In genomic region chr2:109258905-109259540, GRCh38 we compare ENCODE assay signal across 27 cellular contexts.
DNase-seq lines count a peak whose midpoint lies in the region; ATAC-seq and TF ChIP-seq lines count a peak whose summit lies in the region.
"Had no signal": no experiment of that assay in that cellular context is flagged by ENCODE, and none has a peak within 500 bp of the region (broad histone marks: within the 10 kb centered on the region; RNA-seq: fewer than 3 reads in every experiment).

No MANE protein-coding gene starts in this region.

- DNase-seq in heart right ventricle (no peak), Right ventricle myocardium inferior (ENCODE audit: missing footprints) (no peak), left ventricle myocardium inferior (no peak), gastrocnemius medialis (peak; percentile 46 to 65), NCI-H2171 (lab: John Stamatoyannopoulos, UW) (no peak), left lobe of liver (ENCODE audit: low spot score) (no peak)
- DNase-seq: activated CD4-positive, alpha-beta T cell treated with anti-CD3 and anti-CD28 coated beads, Interleukin-2, amount 50 U/mL, for 48 hours; activated naive CD4-positive, alpha-beta T cell treated with anti-CD3 and anti-CD28 coated beads for 36 hours; amniotic stem cell; brain microvascular endothelial cell; Caco-2; MG63; naive B cell; NCI-H1417; NCI-H2081; NCI-H2227 treated with DMSO at 0.1 percent for 48 hours; NCI-H526 treated with DMSO at 0.1 percent for 48 hours; NK-92 treated with Interleukin-12 subunit alpha and Interleukin-12 subunit beta, amount 100 ng/mL, for 24 hours; stimulated activated naive B cell treated with anti-CD40 and anti-IgM and Interleukin-4, amounts not matched to agents 10 μg/mL and 1 μg/mL and 100 μg/mL, for 72 hours had no signal

- H3K9me3 ChIP-seq in heart right ventricle (no peaks in the 10 kb centered on the region), left ventricle myocardium inferior (replicated peaks) (no peaks in the 10 kb centered on the region), gastrocnemius medialis (no peaks in the 10 kb centered on the region)
- H3K9me3 ChIP-seq: Caco-2, MG63, suprapubic skin had no signal

- TF ChIP-seq POLR2A in gastrocnemius medialis (IDR thresholded peaks at IDR 0.05): no peak

- in situ Hi-C loops in gastrocnemius medialis (cut with MboI; ENCODE audit: low sequenced_read_pairs in 4 of 4): no loop called here

- H3K27me3 ChIP-seq in heart right ventricle: no peaks in the 10 kb centered on the region
- no peaks in the 10 kb centered on the region for H3K27me3 ChIP-seq in left ventricle myocardium inferior (ENCODE audit: low read depth)
- no peaks in the 10 kb centered on the region for H3K27me3 ChIP-seq in gastrocnemius medialis
- H3K27me3 ChIP-seq: MG63, suprapubic skin had no signal

- intact Hi-C loops in heart right ventricle (cut with DNase I): no loop called here
- intact Hi-C loops in Right ventricle myocardium inferior (cut with DNase I): no loop called here
- intact Hi-C loops in left ventricle myocardium inferior (cut with micrococcal nuclease): no loop called here
- intact Hi-C loops in gastrocnemius medialis (cut with DNase I; ENCODE audit: low total_unique reads): no loop called here

- H3K27ac ChIP-seq in heart right ventricle (no peak overlapping the region), left ventricle myocardium inferior (replicated peaks) (peak overlapping the region; percentile 33), gastrocnemius medialis (peak overlapping the region in 3 of 4 donors; percentile 19 to 67 (median 32))
- H3K27ac ChIP-seq: brain microvascular endothelial cell, C4-2B, KMS-11, SK-N-MC, skin epidermis, suprapubic skin had no signal

- peaks cover 13 to 70% (median 33%) of the 10 kb centered on the region in 9 donors for H3K4me1 ChIP-seq in heart right ventricle
- H3K4me1 ChIP-seq in left ventricle myocardium inferior: peaks cover 81% of the 10 kb centered on the region
- H3K4me1 ChIP-seq in gastrocnemius medialis: peaks cover 17 to 28% of the 10 kb centered on the region in 2 donors
- H3K4me1 ChIP-seq: Caco-2 had no signal

- TF ChIP-seq CTCF in heart right ventricle (IDR thresholded peaks at IDR 0.05) (no peak), left ventricle myocardium inferior (IDR thresholded peaks at IDR 0.05; ENCODE audit: borderline replicate concordance) (no peak), gastrocnemius medialis (IDR thresholded peaks at IDR 0.05 in 4 of 5, conservative IDR thresholded peaks at IDR 0.05 in 1 of 5) (no peak)

- 83 to 87% methylated on average over 11 of the region's 11 CpGs for WGBS in heart right ventricle, 2 donors

- ATAC-seq in heart right ventricle (peak in 7 of 8 donors; percentile 21 to 66 (median 52)), Right ventricle myocardium inferior (no peak), gastrocnemius medialis (peak; percentile 84 to 87), GM18870 (IDR thresholded peaks at IDR 0.05; ENCODE audit: unreplicated experiment) (no peak), left lobe of liver (no peak), SK-N-SH treated with all-trans-retinoic acid at 6 μM for 48 hours (no peak)
- ATAC-seq: HCT116; stimulated activated naive B cell treated with anti-CD40 and anti-IgM and Interleukin-4, amounts not matched to agents 10 μg/mL and 1 μg/mL and 100 μg/mL, for 72 hours had no signal

- H3K36me3 ChIP-seq in heart right ventricle (no peaks in the 10 kb centered on the region), left ventricle myocardium inferior (no peaks in the 10 kb centered on the region), gastrocnemius medialis (no peaks in the 10 kb centered on the region)
- H3K36me3 ChIP-seq: brain microvascular endothelial cell, MG63, suprapubic skin had no signal

- H3K4me3 ChIP-seq in heart right ventricle: no peak overlapping the region
- no peak overlapping the region for H3K4me3 ChIP-seq in left ventricle myocardium inferior
- H3K4me3 ChIP-seq in gastrocnemius medialis: no peak overlapping the region
- H3K4me3 ChIP-seq: MG63, SK-N-MC, skin epidermis, suprapubic skin had no signal

TF ChIP-seq in SK-N-SH treated with all-trans-retinoic acid at 6 μM for 48 hours, 23 proteins besides CTCF, POLR2A, EP300 and RAD21:
- TF ChIP-seq CSRNP3 (CRISPR knock-in tag; IDR thresholded peaks at IDR 0.05) (no peak), CREB5 (CRISPR knock-in tag; IDR thresholded peaks at IDR 0.05; ENCODE audit: low read depth) (no peak), TOX (CRISPR knock-in tag; IDR thresholded peaks at IDR 0.05; ENCODE audit: borderline replicate concordance) (no peak), ARNTL (CRISPR knock-in tag; IDR thresholded peaks at IDR 0.05; ENCODE audit: borderline replicate concordance, low read depth) (no peak)

Comparison
In these comparisons a context has a peak if more than half of its experiments do, and no peak if none do; other contexts are left out.
1. ATAC-seq: peak in heart right ventricle (7 of 8) and gastrocnemius medialis (2 of 2); none in Right ventricle myocardium inferior (single experiment), GM18870 (single experiment), left lobe of liver (single experiment) and SK-N-SH treated with all-trans-retinoic acid at 6 μM for 48 hours (single experiment).
2. H3K27ac ChIP-seq: peak in left ventricle myocardium inferior (single experiment) and gastrocnemius medialis (3 of 4); none in heart right ventricle (0 of 10).
3. DNase-seq: peak in gastrocnemius medialis (2 of 2); none in heart right ventricle (0 of 2), Right ventricle myocardium inferior (single experiment), left ventricle myocardium inferior (single experiment), NCI-H2171 (single experiment) and left lobe of liver (single experiment).